In genomic region chr15:30334152-30334551, GRCh38 we compare ENCODE assay signal across 9 cellular contexts. TPM values are rescaled to one million over a fixed set of nuclear protein-coding genes. Genes with fewer than 3 reads are reported as not detected.
DNase-seq lines count a peak whose midpoint lies in the region; ATAC-seq, FAIRE-seq and TF ChIP-seq lines count a peak whose summit lies in the region.
"Not testable (repeated sequence)": the region's sequence is repeated elsewhere in the genome, so short reads cannot be mapped to it uniquely, and the experiment has no call there.
"Had no signal": no experiment of that assay in that cellular context is flagged by ENCODE, and none has a peak within 500 bp of the region (broad histone marks: within the 10 kb centered on the region; RNA-seq: fewer than 3 reads in every experiment).

No MANE protein-coding gene starts in this region.

- H3K79me2 ChIP-seq in GM12878 (ENCODE audit: control insufficient read depth, insufficient read depth, low read length), result not testable (repeated sequence)

- H3K27ac ChIP-seq in GM12878 (ENCODE audit: control insufficient read depth, insufficient read depth), result not testable (repeated sequence)

- 0% methylated on average over 2 of the region's 5 CpGs for WGBS in GM12878 (ENCODE audit: insufficient coverage, insufficient replicate concordance, low lambda C conversion rate, missing lambda C conversion rate)

- in situ Hi-C loops in GM12878 (cut with MboI), result not testable (repeated sequence)

- H3K4me2 ChIP-seq in GM12878 (ENCODE audit: control insufficient read depth, insufficient read depth), result not testable (repeated sequence)

- H2AFZ ChIP-seq in GM12878 (ENCODE audit: control insufficient read depth, low read depth, low read length), result not testable (repeated sequence)

- not testable (repeated sequence) for TF ChIP-seq POLR2A in GM12892 (IDR thresholded peaks at IDR 0.05; ENCODE audit: low read depth, low read length); GM12878 (IDR thresholded peaks at IDR 0.05; ENCODE audit: low read depth, low read length)

- not testable (repeated sequence) for DNase-seq in GM12892 (ENCODE audit: insufficient read length); GM12878 (ENCODE audit: low read depth, low spot score)

- intact Hi-C loops in GM12878 (cut with micrococcal nuclease; ENCODE audit: unreplicated experiment), result not testable (repeated sequence)

- TF ChIP-seq CTCF in GM12878 (IDR thresholded peaks at IDR 0.05 in 2 of 3, conservative IDR thresholded peaks at IDR 0.05 in 1 of 3; ENCODE audit: control insufficient read depth in 2 of 3, extremely low read depth in 1 of 3, insufficient read depth in 1 of 3, low read depth in 3 of 3, low read length in 3 of 3), result not testable (repeated sequence)

- not testable (repeated sequence) for TF ChIP-seq EP300 in GM12878 (IDR thresholded peaks at IDR 0.05; ENCODE audit: borderline replicate concordance in 1 of 2, control insufficient read depth in 1 of 2, low read depth in 2 of 2, low read length in 2 of 2)

- POLR2A ChIA-PET in GM12878 (lab: Charles Lee), result not testable (repeated sequence)

- CTCF ChIA-PET in GM12878 (lab: Yijun Ruan, JAX), result not testable (repeated sequence)

- peak; percentile 24 for FAIRE-seq in GM12892 (lab: Jason Lieb, UNC)
- FAIRE-seq in GM12878 (lab: Jason Lieb, UNC), result peak; percentile 81

- ATAC-seq in GM18519 (IDR thresholded peaks at IDR 0.05; ENCODE audit: low FRiP score, unreplicated experiment), result peak; percentile 54
- ATAC-seq in GM18907 (IDR thresholded peaks at IDR 0.05; ENCODE audit: unreplicated experiment), result peak; percentile 78
- peak; percentile 26 for ATAC-seq in GM19468 (IDR thresholded peaks at IDR 0.05; ENCODE audit: extremely low read depth, unreplicated experiment)
- peak; percentile 59 for ATAC-seq in HG02938 (IDR thresholded peaks at IDR 0.05; ENCODE audit: unreplicated experiment)
- ATAC-seq in HG03354 (IDR thresholded peaks at IDR 0.05; ENCODE audit: poor library complexity, severe bottlenecking, unreplicated experiment), result peak; percentile 72
- peak; percentile 86 for ATAC-seq in GM12878

- not testable (repeated sequence) for H3K36me3 ChIP-seq in GM12878 (ENCODE audit: control insufficient read depth in 2 of 2, insufficient read depth in 2 of 2, low read length in 1 of 2)

- not testable (repeated sequence) for H4K20me1 ChIP-seq in GM12878 (ENCODE audit: control insufficient read depth, insufficient read depth)

- RAD21 ChIA-PET in GM12878 (lab: Charles Lee; ENCODE audit: unreplicated experiment), result not testable (repeated sequence)

- H3K4me1 ChIP-seq in GM12878 (ENCODE audit: control insufficient read depth, insufficient read depth, low read length), result not testable (repeated sequence)

- not testable (repeated sequence) for BruUV-seq in GM12878 (replicated peaks; lab: Mats Ljungman, UMichigan)

- not testable (repeated sequence) for H3K4me3 ChIP-seq in GM12878

- SMC1A ChIA-PET in GM12878 (lab: Charles Lee; ENCODE audit: uncharacterized antibody, unreplicated experiment), result not testable (repeated sequence)

- H3K9ac ChIP-seq in GM12878 (ENCODE audit: control insufficient read depth, insufficient read depth, low read length), result not testable (repeated sequence)

- not testable (repeated sequence) for TF ChIP-seq RAD21 in GM12878 (IDR thresholded peaks at IDR 0.05; ENCODE audit: insufficient read depth, low read depth, low read length)

- H3K9me3 ChIP-seq in GM12878 (replicated peaks; ENCODE audit: control insufficient read depth, insufficient read depth, low read length), result not testable (repeated sequence)

- not testable (repeated sequence) for H3K27me3 ChIP-seq in GM12878 (replicated peaks in 1 of 2; ENCODE audit: control insufficient read depth in 2 of 2, insufficient read depth in 2 of 2, low read length in 1 of 2)

RNA-seq across cellular contexts. Expression of gene CHRFAM7A, which starts 59.2 kb away (rescaled TPM):
- polyA plus RNA-seq in GM12892 (2012; ENCODE audit: missing spikeins), result not detected
- 1.8 and 2.8 TPM in 2 replicates for total RNA-seq in GM12878 (2013; cell fraction: nucleolus; rRNA removed)
- total RNA-seq in GM12878 (2014; rRNA removed) (0.34 TPM in 1 of 2 replicates, not detected in the other), GM12878 (2014; rRNA removed; fragmentation: Illumina TruSeq; extraction: Trizol) (0.58 TPM in 1 of 2 replicates, not detected in the other), GM12878 (2021) (not detected in 2 replicates)
- polyA plus RNA-seq in GM12878 (2011; ENCODE audit: low read depth), result not detected
- polyA plus RNA-seq in GM12878 (2011; rRNA removed) (0.75 and 1.7 TPM in 2 replicates), GM12878 (2014; fragmentation: Illumina TruSeq; extraction: Trizol) (0.25 TPM in 1 of 2 replicates, not detected in the other), GM12878 (2014; fragmentation: Nextera tagmentation; extraction: Ambion mirVana) (not detected), GM12878 (2014; rRNA removed) (0.37 and 1.1 TPM in 2 replicates), GM12878 (2016; fragmentation: Nextera tagmentation; extraction: Ambion mirVana) (not detected)
- polyA plus RNA-seq in GM12878 (2011; cell fraction: cytosol; rRNA removed), result 0.33 and 0.48 TPM in 2 replicates
- polyA plus RNA-seq in GM12878 (2011; cell fraction: nucleus; rRNA removed), result 0.76 and 1.5 TPM in 2 replicates
- polyA plus RNA-seq in GM12878 (2012), result not detected in 2 replicates
- 1.4 and 1.6 TPM in 2 replicates for polyA minus RNA-seq in GM12878 (2011; rRNA and poly(A)+ RNA removed)
- not detected in 2 replicates for polyA minus RNA-seq in GM12878 (2011; cell fraction: cytosol; rRNA and poly(A)+ RNA removed)
- 1.3 and 3.1 TPM in 2 replicates for polyA minus RNA-seq in GM12878 (2011; cell fraction: nucleus; rRNA and poly(A)+ RNA removed)
- total RNA-seq: A172, K562 had no signal

Comparison
In these comparisons a context has a peak if more than half of its experiments do, and no peak if none do; other contexts are left out.
1. ATAC-seq: peak in every context shown above with its lines; median percentile 86 in GM12878; 78 in GM18907; 72 in HG03354; 59 in HG02938; 54 in GM18519; 26 in GM19468.